In the genomic region with DNA sequence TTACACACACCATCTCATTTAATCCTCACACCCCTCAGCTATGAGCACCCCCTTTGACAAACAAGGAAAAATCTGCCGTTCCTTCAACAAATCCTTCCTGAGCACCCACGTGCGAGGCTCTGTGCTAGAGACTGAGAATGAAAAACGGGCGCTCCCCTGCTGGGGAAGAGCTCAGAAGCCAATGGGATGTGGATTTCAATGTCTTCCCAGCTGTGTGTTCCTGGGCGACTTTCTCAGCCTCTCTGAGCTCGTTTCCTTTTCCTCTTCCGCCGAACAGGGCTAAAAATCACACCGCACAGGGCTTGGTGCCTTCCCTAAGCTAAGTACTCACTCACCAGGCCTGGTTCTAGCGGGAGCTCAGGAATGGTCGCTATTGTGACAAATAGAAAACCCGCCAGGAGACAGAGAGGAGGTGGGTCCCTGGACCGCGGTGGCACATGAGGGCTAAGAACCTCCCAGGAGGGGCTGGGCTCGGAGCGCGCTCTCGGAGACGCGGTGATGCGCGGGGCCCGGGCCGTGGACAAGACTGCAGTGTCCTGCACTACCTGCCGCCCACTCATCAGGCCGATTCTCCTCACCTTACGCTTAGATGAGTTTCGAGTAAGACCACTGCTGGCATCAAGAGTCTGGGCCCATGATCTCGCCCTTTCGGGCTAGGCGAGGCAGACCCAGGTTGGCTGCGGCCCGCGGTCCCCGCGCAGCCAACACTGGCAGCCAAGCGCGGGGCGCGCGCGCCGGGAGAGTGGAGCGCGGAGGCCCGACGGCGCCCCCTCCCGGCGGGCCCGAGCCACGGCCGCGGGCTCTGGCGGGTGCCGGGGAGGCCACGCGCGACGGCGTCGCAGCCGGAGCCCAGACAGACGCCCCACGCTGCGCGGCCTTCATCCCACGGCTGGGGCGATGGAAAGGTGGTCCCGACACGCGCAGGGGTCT, we compare ENCODE assay signal across 1 cellular context.
A peak's percentile ranks its signal among the peaks of the same experiment; 100 is the strongest.
TF ChIP-seq lines count a peak whose summit lies in the region.

No MANE protein-coding gene starts in this region.

TF ChIP-seq in K562, 482 proteins besides CTCF, POLR2A, EP300 and RAD21 (continues in another document):
- TF ChIP-seq SAFB (IDR thresholded peaks at IDR 0.05; ENCODE audit: borderline replicate concordance, low read depth, low read length) (peak; percentile 79), ZNF589 (CRISPR knock-in tag; IDR thresholded peaks at IDR 0.05; ENCODE audit: low read depth) (no peak), CTBP1 (IDR thresholded peaks at IDR 0.05; ENCODE audit: borderline replicate concordance) (peak; percentile 34; the same call in 1 of the 2 replicates), KLF10 (CRISPR knock-in tag; IDR thresholded peaks at IDR 0.05) (no peak), ZNF174 (CRISPR knock-in tag; IDR thresholded peaks at IDR 0.05) (no peak), ZNF696 (CRISPR knock-in tag; conservative IDR thresholded peaks at IDR 0.05) (no peak), ZFP36 (IDR thresholded peaks at IDR 0.05; ENCODE audit: low read depth, low read length, partially characterized antibody) (peak; percentile 19), KDM5B (IDR thresholded peaks at IDR 0.05; ENCODE audit: insufficient replicate concordance, low read depth, low read length) (no peak), SMC3 (conservative IDR thresholded peaks at IDR 0.05; ENCODE audit: insufficient read depth, low read depth, low read length) (0 out of 2 replicates have a peak, but pooled peaks have one; percentile 14), ZC3H11A (IDR thresholded peaks at IDR 0.05; ENCODE audit: low read depth, low read length) (no peak), RBFOX2 (IDR thresholded peaks at IDR 0.05; ENCODE audit: low read depth, low read length) (peak; percentile 28; the same call in 1 of the 2 replicates), HNRNPUL1 (IDR thresholded peaks at IDR 0.05; ENCODE audit: low read length) (no peak), EGR1 (conservative IDR thresholded peaks at IDR 0.05) (peak; percentile 67), ZNF384 (IDR thresholded peaks at IDR 0.05; ENCODE audit: low read depth, low read length) (no peak), TARDBP (IDR thresholded peaks at IDR 0.05) (no peak), TAF9B (IDR thresholded peaks at IDR 0.05; ENCODE audit: partially characterized antibody) (no peak), ZBTB7A (IDR thresholded peaks at IDR 0.05; ENCODE audit: borderline replicate concordance, control insufficient read depth, low read depth, low read length) (0 out of 2 replicates have a peak, but pooled peaks have one; percentile 16), MAFG (tag; conservative IDR thresholded peaks at IDR 0.05) (no peak), JUN (IDR thresholded peaks at IDR 0.05; ENCODE audit: borderline replicate concordance, low read depth, low read length) (no peak), JUN (CRISPR knock-in tag; IDR thresholded peaks at IDR 0.05; ENCODE audit: borderline replicate concordance) (no peak), STAG1 (CRISPR knock-in tag; IDR thresholded peaks at IDR 0.05; ENCODE audit: borderline replicate concordance) (no peak), ZNF561 (CRISPR knock-in tag; conservative IDR thresholded peaks at IDR 0.05) (no peak), SUPT5H (IDR thresholded peaks at IDR 0.05) (no peak), TEAD1 (CRISPR knock-in tag; IDR thresholded peaks at IDR 0.05) (no peak), MAFF (IDR thresholded peaks at IDR 0.05; ENCODE audit: low read length) (no peak), PHB2 (IDR thresholded peaks at IDR 0.05; ENCODE audit: low read depth) (no peak), RBM14 (IDR thresholded peaks at IDR 0.05; ENCODE audit: borderline replicate concordance, insufficient read depth, low read depth, low read length) (no peak), KDM4B (IDR thresholded peaks at IDR 0.05; ENCODE audit: borderline replicate concordance in 2 of 2, low read depth in 1 of 2) (no peak), ZNF140 (CRISPR knock-in tag; IDR thresholded peaks at IDR 0.05) (no peak), HLTF (IDR thresholded peaks at IDR 0.05) (no peak), GATAD2B (IDR thresholded peaks at IDR 0.05; ENCODE audit: borderline replicate concordance) (0 out of 2 replicates have a peak, but pooled peaks have one; percentile 48), ESRRB (CRISPR knock-in tag; IDR thresholded peaks at IDR 0.05; ENCODE audit: borderline replicate concordance) (no peak), ZNF445 (CRISPR knock-in tag; IDR thresholded peaks at IDR 0.05; ENCODE audit: low read depth) (no peak), ZNF707 (CRISPR knock-in tag; conservative IDR thresholded peaks at IDR 0.05) (no peak), HIVEP1 (CRISPR knock-in tag; IDR thresholded peaks at IDR 0.05) (no peak), HMGN3 (IDR thresholded peaks at IDR 0.05; ENCODE audit: borderline replicate concordance, extremely low read depth, insufficient read length, low read depth, low read length) (peak; percentile 47), BMI1 (IDR thresholded peaks at IDR 0.05; ENCODE audit: low read length) (no peak), STAT5A (IDR thresholded peaks at IDR 0.05; ENCODE audit: borderline replicate concordance, low read length) (no peak), GABPB2 (CRISPR knock-in tag; conservative IDR thresholded peaks at IDR 0.05) (no peak), POLR3A (IDR thresholded peaks at IDR 0.05; ENCODE audit: borderline replicate concordance, extremely low read depth, insufficient read depth, insufficient read length) (no peak), ZKSCAN3 (CRISPR knock-in tag; IDR thresholded peaks at IDR 0.05) (no peak), TCF3 (CRISPR knock-in tag; IDR thresholded peaks at IDR 0.05) (no peak), ZNF436 (CRISPR knock-in tag; IDR thresholded peaks at IDR 0.05) (no peak), GTF2F1 (IDR thresholded peaks at IDR 0.05; ENCODE audit: low read depth, low read length) (no peak), RB1 (IDR thresholded peaks at IDR 0.05; ENCODE audit: low read depth) (peak; percentile 76; the same call in 1 of the 2 replicates)
- TF ChIP-seq, protein P1, sequence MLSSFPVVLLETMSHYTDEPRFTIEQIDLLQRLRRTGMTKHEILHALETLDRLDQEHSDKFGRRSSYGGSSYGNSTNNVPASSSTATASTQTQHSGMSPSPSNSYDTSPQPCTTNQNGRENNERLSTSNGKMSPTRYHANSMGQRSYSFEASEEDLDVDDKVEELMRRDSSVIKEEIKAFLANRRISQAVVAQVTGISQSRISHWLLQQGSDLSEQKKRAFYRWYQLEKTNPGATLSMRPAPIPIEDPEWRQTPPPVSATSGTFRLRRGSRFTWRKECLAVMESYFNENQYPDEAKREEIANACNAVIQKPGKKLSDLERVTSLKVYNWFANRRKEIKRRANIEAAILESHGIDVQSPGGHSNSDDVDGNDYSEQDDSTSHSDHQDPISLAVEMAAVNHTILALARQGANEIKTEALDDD (IDR thresholded peaks at IDR 0.05): no peak
- TF ChIP-seq, protein P2, sequence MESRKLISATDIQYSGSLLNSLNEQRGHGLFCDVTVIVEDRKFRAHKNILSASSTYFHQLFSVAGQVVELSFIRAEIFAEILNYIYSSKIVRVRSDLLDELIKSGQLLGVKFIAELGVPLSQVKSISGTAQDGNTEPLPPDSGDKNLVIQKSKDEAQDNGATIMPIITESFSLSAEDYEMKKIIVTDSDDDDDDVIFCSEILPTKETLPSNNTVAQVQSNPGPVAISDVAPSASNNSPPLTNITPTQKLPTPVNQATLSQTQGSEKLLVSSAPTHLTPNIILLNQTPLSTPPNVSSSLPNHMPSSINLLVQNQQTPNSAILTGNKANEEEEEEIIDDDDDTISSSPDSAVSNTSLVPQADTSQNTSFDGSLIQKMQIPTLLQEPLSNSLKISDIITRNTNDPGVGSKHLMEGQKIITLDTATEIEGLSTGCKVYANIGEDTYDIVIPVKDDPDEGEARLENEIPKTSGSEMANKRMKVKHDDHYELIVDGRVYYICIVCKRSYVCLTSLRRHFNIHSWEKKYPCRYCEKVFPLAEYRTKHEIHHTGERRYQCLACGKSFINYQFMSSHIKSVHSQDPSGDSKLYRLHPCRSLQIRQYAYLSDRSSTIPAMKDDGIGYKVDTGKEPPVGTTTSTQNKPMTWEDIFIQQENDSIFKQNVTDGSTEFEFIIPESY (CRISPR knock-in tag; IDR thresholded peaks at IDR 0.05): peak; percentile 27; the same call in 1 of the 2 replicates
- TF ChIP-seq, protein P3, sequence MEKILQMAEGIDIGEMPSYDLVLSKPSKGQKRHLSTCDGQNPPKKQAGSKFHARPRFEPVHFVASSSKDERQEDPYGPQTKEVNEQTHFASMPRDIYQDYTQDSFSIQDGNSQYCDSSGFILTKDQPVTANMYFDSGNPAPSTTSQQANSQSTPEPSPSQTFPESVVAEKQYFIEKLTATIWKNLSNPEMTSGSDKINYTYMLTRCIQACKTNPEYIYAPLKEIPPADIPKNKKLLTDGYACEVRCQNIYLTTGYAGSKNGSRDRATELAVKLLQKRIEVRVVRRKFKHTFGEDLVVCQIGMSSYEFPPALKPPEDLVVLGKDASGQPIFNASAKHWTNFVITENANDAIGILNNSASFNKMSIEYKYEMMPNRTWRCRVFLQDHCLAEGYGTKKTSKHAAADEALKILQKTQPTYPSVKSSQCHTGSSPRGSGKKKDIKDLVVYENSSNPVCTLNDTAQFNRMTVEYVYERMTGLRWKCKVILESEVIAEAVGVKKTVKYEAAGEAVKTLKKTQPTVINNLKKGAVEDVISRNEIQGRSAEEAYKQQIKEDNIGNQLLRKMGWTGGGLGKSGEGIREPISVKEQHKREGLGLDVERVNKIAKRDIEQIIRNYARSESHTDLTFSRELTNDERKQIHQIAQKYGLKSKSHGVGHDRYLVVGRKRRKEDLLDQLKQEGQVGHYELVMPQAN (IDR thresholded peaks at IDR 0.05; ENCODE audit: borderline replicate concordance): no peak
- TF ChIP-seq, protein P4, sequence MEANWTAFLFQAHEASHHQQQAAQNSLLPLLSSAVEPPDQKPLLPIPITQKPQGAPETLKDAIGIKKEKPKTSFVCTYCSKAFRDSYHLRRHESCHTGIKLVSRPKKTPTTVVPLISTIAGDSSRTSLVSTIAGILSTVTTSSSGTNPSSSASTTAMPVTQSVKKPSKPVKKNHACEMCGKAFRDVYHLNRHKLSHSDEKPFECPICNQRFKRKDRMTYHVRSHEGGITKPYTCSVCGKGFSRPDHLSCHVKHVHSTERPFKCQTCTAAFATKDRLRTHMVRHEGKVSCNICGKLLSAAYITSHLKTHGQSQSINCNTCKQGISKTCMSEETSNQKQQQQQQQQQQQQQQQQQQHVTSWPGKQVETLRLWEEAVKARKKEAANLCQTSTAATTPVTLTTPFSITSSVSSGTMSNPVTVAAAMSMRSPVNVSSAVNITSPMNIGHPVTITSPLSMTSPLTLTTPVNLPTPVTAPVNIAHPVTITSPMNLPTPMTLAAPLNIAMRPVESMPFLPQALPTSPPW (CRISPR knock-in tag; IDR thresholded peaks at IDR 0.05): no peak
- TF ChIP-seq, protein P5, sequence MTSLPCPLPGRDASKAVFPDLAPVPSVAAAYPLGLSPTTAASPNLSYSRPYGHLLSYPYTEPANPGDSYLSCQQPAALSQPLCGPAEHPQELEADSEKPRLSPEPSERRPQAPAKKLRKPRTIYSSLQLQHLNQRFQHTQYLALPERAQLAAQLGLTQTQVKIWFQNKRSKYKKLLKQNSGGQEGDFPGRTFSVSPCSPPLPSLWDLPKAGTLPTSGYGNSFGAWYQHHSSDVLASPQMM (CRISPR knock-in tag; IDR thresholded peaks at IDR 0.05): no peak
- TF ChIP-seq, protein P6, sequence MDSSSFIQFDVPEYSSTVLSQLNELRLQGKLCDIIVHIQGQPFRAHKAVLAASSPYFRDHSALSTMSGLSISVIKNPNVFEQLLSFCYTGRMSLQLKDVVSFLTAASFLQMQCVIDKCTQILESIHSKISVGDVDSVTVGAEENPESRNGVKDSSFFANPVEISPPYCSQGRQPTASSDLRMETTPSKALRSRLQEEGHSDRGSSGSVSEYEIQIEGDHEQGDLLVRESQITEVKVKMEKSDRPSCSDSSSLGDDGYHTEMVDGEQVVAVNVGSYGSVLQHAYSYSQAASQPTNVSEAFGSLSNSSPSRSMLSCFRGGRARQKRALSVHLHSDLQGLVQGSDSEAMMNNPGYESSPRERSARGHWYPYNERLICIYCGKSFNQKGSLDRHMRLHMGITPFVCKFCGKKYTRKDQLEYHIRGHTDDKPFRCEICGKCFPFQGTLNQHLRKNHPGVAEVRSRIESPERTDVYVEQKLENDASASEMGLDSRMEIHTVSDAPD (CRISPR knock-in tag; IDR thresholded peaks at IDR 0.05): no peak
- TF ChIP-seq, protein P7, sequence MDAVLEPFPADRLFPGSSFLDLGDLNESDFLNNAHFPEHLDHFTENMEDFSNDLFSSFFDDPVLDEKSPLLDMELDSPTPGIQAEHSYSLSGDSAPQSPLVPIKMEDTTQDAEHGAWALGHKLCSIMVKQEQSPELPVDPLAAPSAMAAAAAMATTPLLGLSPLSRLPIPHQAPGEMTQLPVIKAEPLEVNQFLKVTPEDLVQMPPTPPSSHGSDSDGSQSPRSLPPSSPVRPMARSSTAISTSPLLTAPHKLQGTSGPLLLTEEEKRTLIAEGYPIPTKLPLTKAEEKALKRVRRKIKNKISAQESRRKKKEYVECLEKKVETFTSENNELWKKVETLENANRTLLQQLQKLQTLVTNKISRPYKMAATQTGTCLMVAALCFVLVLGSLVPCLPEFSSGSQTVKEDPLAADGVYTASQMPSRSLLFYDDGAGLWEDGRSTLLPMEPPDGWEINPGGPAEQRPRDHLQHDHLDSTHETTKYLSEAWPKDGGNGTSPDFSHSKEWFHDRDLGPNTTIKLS (IDR thresholded peaks at IDR 0.05; ENCODE audit: borderline replicate concordance, low read depth): no peak
- TF ChIP-seq, protein P8, sequence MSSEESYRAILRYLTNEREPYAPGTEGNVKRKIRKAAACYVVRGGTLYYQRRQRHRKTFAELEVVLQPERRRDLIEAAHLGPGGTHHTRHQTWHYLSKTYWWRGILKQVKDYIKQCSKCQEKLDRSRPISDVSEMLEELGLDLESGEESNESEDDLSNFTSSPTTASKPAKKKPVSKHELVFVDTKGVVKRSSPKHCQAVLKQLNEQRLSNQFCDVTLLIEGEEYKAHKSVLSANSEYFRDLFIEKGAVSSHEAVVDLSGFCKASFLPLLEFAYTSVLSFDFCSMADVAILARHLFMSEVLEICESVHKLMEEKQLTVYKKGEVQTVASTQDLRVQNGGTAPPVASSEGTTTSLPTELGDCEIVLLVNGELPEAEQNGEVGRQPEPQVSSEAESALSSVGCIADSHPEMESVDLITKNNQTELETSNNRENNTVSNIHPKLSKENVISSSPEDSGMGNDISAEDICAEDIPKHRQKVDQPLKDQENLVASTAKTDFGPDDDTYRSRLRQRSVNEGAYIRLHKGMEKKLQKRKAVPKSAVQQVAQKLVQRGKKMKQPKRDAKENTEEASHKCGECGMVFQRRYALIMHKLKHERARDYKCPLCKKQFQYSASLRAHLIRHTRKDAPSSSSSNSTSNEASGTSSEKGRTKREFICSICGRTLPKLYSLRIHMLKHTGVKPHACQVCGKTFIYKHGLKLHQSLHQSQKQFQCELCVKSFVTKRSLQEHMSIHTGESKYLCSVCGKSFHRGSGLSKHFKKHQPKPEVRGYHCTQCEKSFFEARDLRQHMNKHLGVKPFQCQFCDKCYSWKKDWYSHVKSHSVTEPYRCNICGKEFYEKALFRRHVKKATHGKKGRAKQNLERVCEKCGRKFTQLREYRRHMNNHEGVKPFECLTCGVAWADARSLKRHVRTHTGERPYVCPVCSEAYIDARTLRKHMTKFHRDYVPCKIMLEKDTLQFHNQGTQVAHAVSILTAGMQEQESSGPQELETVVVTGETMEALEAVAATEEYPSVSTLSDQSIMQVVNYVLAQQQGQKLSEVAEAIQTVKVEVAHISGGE (CRISPR knock-in tag; IDR thresholded peaks at IDR 0.05): no peak
- TF ChIP-seq, protein P9, sequence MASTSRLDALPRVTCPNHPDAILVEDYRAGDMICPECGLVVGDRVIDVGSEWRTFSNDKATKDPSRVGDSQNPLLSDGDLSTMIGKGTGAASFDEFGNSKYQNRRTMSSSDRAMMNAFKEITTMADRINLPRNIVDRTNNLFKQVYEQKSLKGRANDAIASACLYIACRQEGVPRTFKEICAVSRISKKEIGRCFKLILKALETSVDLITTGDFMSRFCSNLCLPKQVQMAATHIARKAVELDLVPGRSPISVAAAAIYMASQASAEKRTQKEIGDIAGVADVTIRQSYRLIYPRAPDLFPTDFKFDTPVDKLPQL (IDR thresholded peaks at IDR 0.05; ENCODE audit: extremely low read depth, insufficient read length): no peak
